In the genomic region with DNA sequence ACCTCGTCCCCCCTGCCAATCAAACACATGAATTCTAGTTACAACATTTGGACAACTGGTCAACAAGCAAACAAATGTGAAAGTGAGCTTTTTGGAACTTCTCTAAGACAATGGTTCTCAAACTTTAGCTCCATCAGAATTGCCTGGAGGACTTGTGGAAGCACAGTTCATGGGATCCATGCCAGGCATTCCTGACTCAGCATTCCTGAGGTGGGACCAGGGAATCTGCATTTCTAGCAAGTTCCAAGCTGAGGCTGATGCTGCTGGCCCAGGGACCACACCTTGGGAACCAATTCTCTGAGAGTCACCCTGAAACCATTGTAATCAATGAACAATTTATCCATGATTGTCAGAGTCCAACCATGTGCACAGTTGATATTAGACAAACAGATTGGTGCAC, we compare ENCODE assay signal across 18 cellular contexts. TPM values are rescaled to one million over a fixed set of nuclear protein-coding genes. Genes with fewer than 3 reads are reported as not detected.
DNase-seq lines count a peak whose midpoint lies in the region; ATAC-seq, FAIRE-seq and TF ChIP-seq lines count a peak whose summit lies in the region.
"Had no signal": no experiment of that assay in that cellular context is flagged by ENCODE, and none has a peak within 500 bp of the region (broad histone marks: within the 10 kb centered on the region; RNA-seq: fewer than 3 reads in every experiment).

No MANE protein-coding gene starts in this region.

- H3K4me1 ChIP-seq in HepG2 (ENCODE audit: insufficient read depth, low read length) (no peaks in the 10 kb centered on the region), right lobe of liver (no peaks in the 10 kb centered on the region), K562 (replicated peaks in 1 of 2; ENCODE audit: control insufficient read depth in 2 of 2, insufficient read depth in 2 of 2, low read length in 2 of 2) (no peaks in the 10 kb centered on the region), mesendoderm (ENCODE audit: control insufficient read depth, low read depth, low read length) (no peaks in the 10 kb centered on the region), psoas muscle (no peaks in the 10 kb centered on the region)

- no peak overlapping the region for H2BK120ac ChIP-seq in mesendoderm (ENCODE audit: low read depth, low read length)

- no peak for FAIRE-seq in HepG2 (lab: Jason Lieb, UNC)
- FAIRE-seq in K562 (lab: Jason Lieb, UNC) = no peak
- FAIRE-seq: GM12891, GM18507 had no signal

- no peak overlapping the region for H2BK15ac ChIP-seq in mesendoderm (replicated peaks; ENCODE audit: low read depth)

- ATAC-seq in HepG2 (no peak), right lobe of liver (no peak), K562 (no peak), HG03469 (IDR thresholded peaks at IDR 0.05; ENCODE audit: unreplicated experiment) (no peak), psoas muscle (no peak)
- ATAC-seq: HCT116 had no signal

- H4K20me1 ChIP-seq in HepG2 (ENCODE audit: insufficient read depth, low read length) = no peaks in the 10 kb centered on the region
- no peaks in the 10 kb centered on the region for H4K20me1 ChIP-seq in K562 (replicated peaks; ENCODE audit: control insufficient read depth, insufficient read depth, low read length)

- no peaks in the 10 kb centered on the region for H3K9me1 ChIP-seq in K562 (ENCODE audit: control insufficient read depth, insufficient read depth, low read length)

- POLR2A ChIA-PET in HepG2 (lab: Yijun Ruan, JAX) (no interaction called here), K562 (lab: Yijun Ruan, JAX) (interaction anchor here (0.9 kb wide), 1 partner anchor 11 kb away, joined by 3 read pairs; no protein-coding TSS in a partner anchor)

- no peak overlapping the region for H3K4me2 ChIP-seq in HepG2 (ENCODE audit: low read depth, low read length)
- H3K4me2 ChIP-seq in K562 (ENCODE audit: insufficient read depth, low read length) = no peak overlapping the region
- no peak overlapping the region for H3K4me2 ChIP-seq in mesendoderm (ENCODE audit: low read length)

- CTCF ChIA-PET in HepG2 (lab: Yijun Ruan, JAX; ENCODE audit: low intra/inter-chr PET ratio, low total read pairs) (no interaction called here), K562 (lab: Yijun Ruan, JAX; ENCODE audit: low intra/inter-chr PET ratio) (no interaction called here)

- no peak overlapping the region for H3K27ac ChIP-seq in HepG2 (ENCODE audit: extremely low read length, insufficient read depth, low read length)
- H3K27ac ChIP-seq in right lobe of liver = no peak overlapping the region
- no peak overlapping the region for H3K27ac ChIP-seq in K562 (ENCODE audit: extremely low read depth, low read depth, low read length)
- H3K27ac ChIP-seq in mesendoderm (ENCODE audit: low read depth, low read length) = no peak overlapping the region
- H3K27ac ChIP-seq in psoas muscle = no peak overlapping the region
- H3K27ac ChIP-seq: GM23248 had no signal

- H3K36me3 ChIP-seq in HepG2 (replicated peaks in 1 of 2; ENCODE audit: control insufficient read depth in 1 of 2, insufficient read depth in 2 of 2, low read length in 2 of 2) (no peaks in the 10 kb centered on the region), right lobe of liver (no peaks in the 10 kb centered on the region), K562 (ENCODE audit: control insufficient read depth, insufficient read depth, low read length) (no peaks in the 10 kb centered on the region), mesendoderm (ENCODE audit: control insufficient read depth, insufficient read depth, low read length) (no peaks in the 10 kb centered on the region), psoas muscle (ENCODE audit: insufficient read depth in 1 of 2, low read depth in 1 of 2) (no peaks in the 10 kb centered on the region)

- TF ChIP-seq EP300 in HepG2 (IDR thresholded peaks at IDR 0.05; ENCODE audit: low read depth in 2 of 2, low read length in 2 of 2) (no peak), HepG2 (CRISPR knock-in tag; IDR thresholded peaks at IDR 0.05; ENCODE audit: borderline replicate concordance) (no peak), K562 (IDR thresholded peaks at IDR 0.05; ENCODE audit: low read length) (no peak)

- H3K4me3 ChIP-seq in HepG2 (replicated peaks in 1 of 3; ENCODE audit: insufficient read depth in 1 of 3, low read depth in 2 of 3, low read length in 3 of 3) (no peak overlapping the region), right lobe of liver (no peak overlapping the region), K562 (no peak overlapping the region), mesendoderm (ENCODE audit: low read length) (no peak overlapping the region), psoas muscle (no peak overlapping the region)
- H3K4me3 ChIP-seq: GM23248 had no signal

- H2AK5ac ChIP-seq in mesendoderm (ENCODE audit: low read length) = no peak overlapping the region

- DNase-seq in HepG2 (ENCODE audit: low spot score) (no peak), right lobe of liver (no peak), K562 (ENCODE audit: extremely low read depth in 1 of 4, low spot score in 3 of 4) (no peak), mesendoderm (peak; percentile 2), psoas muscle (no peak)
- DNase-seq: 8988T; C1 segment of cervical spinal cord; Calu3; CD4-positive, alpha-beta memory T cell; DMS53; DMS79 treated with DMSO at 0.1 percent for 48 hours; GF-D8; GM23248; H9 had no signal

- H2AFZ ChIP-seq in HepG2 (ENCODE audit: low read length) = no peak overlapping the region
- no peak overlapping the region for H2AFZ ChIP-seq in K562 (ENCODE audit: low read depth, low read length)
- H2AFZ ChIP-seq: GM23248 had no signal

- no peaks in the 10 kb centered on the region for H3K79me2 ChIP-seq in HepG2 (ENCODE audit: insufficient read depth, low read length)
- no peaks in the 10 kb centered on the region for H3K79me2 ChIP-seq in K562 (ENCODE audit: control insufficient read depth, insufficient read depth, low read length)
- H3K79me2 ChIP-seq in mesendoderm (ENCODE audit: control insufficient read depth, insufficient read depth, low read length) = no peaks in the 10 kb centered on the region

- H3K56ac ChIP-seq in mesendoderm (ENCODE audit: low read length) = no peak overlapping the region

- BruUV-seq in HepG2 (replicated peaks; lab: Mats Ljungman, UMichigan) = no TSS peak
- BruUV-seq in K562 (replicated peaks; lab: Mats Ljungman, UMichigan) = no TSS peak

- TF ChIP-seq POLR2A in HepG2 (IDR thresholded peaks at IDR 0.05; ENCODE audit: insufficient read depth in 1 of 2, low read depth in 2 of 2, low read length in 2 of 2) (no peak), right lobe of liver (IDR thresholded peaks at IDR 0.05) (no peak), K562 (conservative IDR thresholded peaks at IDR 0.05) (no peak)

- no peak overlapping the region for H4K5ac ChIP-seq in mesendoderm (ENCODE audit: low read length)

- in situ Hi-C loops in HepG2 (cut with HindIII; ENCODE audit: extremely low pct_ligation_motif_present, low pct_unique_long_range_greater_than_20kb) = no loop called here
- in situ Hi-C loops in K562 (cut with MboI) = no loop called here

- no peak for TF ChIP-seq CTCF in HepG2 (CRISPR knock-in tag; IDR thresholded peaks at IDR 0.05)
- no peak for TF ChIP-seq CTCF in right lobe of liver (IDR thresholded peaks at IDR 0.05)
- TF ChIP-seq CTCF in K562 (IDR thresholded peaks at IDR 0.05 in 2 of 3, conservative IDR thresholded peaks at IDR 0.05 in 1 of 3; ENCODE audit: insufficient read depth in 2 of 3, low read depth in 1 of 3, low read length in 3 of 3) = no peak
- no peak for TF ChIP-seq CTCF in psoas muscle (IDR thresholded peaks at IDR 0.05)

- no peak overlapping the region for H3K4ac ChIP-seq in mesendoderm (ENCODE audit: low read depth, low read length)

- no peak overlapping the region for H2BK5ac ChIP-seq in mesendoderm (ENCODE audit: low read length)

- H3K27me3 ChIP-seq in HepG2 (ENCODE audit: control insufficient read depth in 1 of 2, insufficient read depth in 2 of 2, low read length in 2 of 2) = no peaks in the 10 kb centered on the region
- no peaks in the 10 kb centered on the region for H3K27me3 ChIP-seq in right lobe of liver
- no peaks in the 10 kb centered on the region for H3K27me3 ChIP-seq in K562 (ENCODE audit: control insufficient read depth in 2 of 2, insufficient read depth in 2 of 2, low read length in 2 of 2)
- H3K27me3 ChIP-seq in mesendoderm (ENCODE audit: insufficient read depth, low read length, poor library complexity) = no peaks in the 10 kb centered on the region
- H3K27me3 ChIP-seq in psoas muscle (ENCODE audit: insufficient read depth in 3 of 3, low read length in 2 of 3) = no peaks in the 10 kb centered on the region

- H3K9me3 ChIP-seq in HepG2 (ENCODE audit: low read length) (no peaks in the 10 kb centered on the region), right lobe of liver (no peaks in the 10 kb centered on the region), K562 (replicated peaks; ENCODE audit: control insufficient read depth, insufficient read depth, low read depth, low read length) (no peaks in the 10 kb centered on the region), psoas muscle (peaks cover 3% of the 10 kb centered on the region)

- no CpG with 5 or more reads among the region's 1 CpG for WGBS in HepG2 (ENCODE audit: low lambda C conversion rate)
- 67% methylated on average over 1 of the region's 1 CpG for WGBS in right lobe of liver (ENCODE audit: insufficient coverage, low coverage, low lambda C conversion rate, missing lambda C conversion rate)
- WGBS in K562 (ENCODE audit: insufficient coverage, low coverage, missing lambda C conversion rate) = 9% methylated on average over 1 of the region's 1 CpG
- WGBS in mesendoderm (ENCODE audit: extremely low coverage, insufficient coverage, low lambda C conversion rate) = no CpG with 5 or more reads among the region's 1 CpG
- 70 to 95% (median 94%) methylated on average over 1 of the region's 1 CpG for WGBS in psoas muscle, 3 donors

- H3K79me1 ChIP-seq in mesendoderm (ENCODE audit: low read length) = no peaks in the 10 kb centered on the region

- no peak overlapping the region for H3K9ac ChIP-seq in HepG2 (ENCODE audit: insufficient read depth, low read depth, low read length)
- no peak overlapping the region for H3K9ac ChIP-seq in K562 (ENCODE audit: insufficient read depth in 1 of 2, low read depth in 2 of 2, low read length in 2 of 2)
- H3K9ac ChIP-seq in mesendoderm (ENCODE audit: low read length) = no peak overlapping the region
- H3K9ac ChIP-seq: GM23248 had no signal

- no peak overlapping the region for H4K8ac ChIP-seq in mesendoderm (ENCODE audit: low read depth, low read length)

- TF ChIP-seq RAD21 in HepG2 (CRISPR knock-in tag; IDR thresholded peaks at IDR 0.05) (no peak), K562 (CRISPR knock-in tag; conservative IDR thresholded peaks at IDR 0.05 in 1 of 2, IDR thresholded peaks at IDR 0.05 in 1 of 2) (no peak)

- intact Hi-C loops in HepG2 (cut with micrococcal nuclease; ENCODE audit: unreplicated experiment) (no loop called here), right lobe of liver (cut with DNase I) (no loop called here), K562 (cut with micrococcal nuclease) (no loop called here), psoas muscle (cut with DNase I) (no loop called here)

- no peak overlapping the region for H3K18ac ChIP-seq in mesendoderm (ENCODE audit: low read length)

- no peak overlapping the region for H3K23ac ChIP-seq in mesendoderm (ENCODE audit: low read length)

RNA-seq across cellular contexts. Expression of a gene that starts 43.8 kb away (rescaled TPM):
- total RNA-seq in HepG2 (2016; rRNA removed; fragmentation: Illumina TruSeq; extraction: Trizol) = 24.4 and 29.2 TPM in 2 replicates
- 11.1 and 12.0 TPM in 2 replicates for total RNA-seq in HepG2 (2016; cell fraction: cytosol; rRNA removed; fragmentation: Illumina TruSeq; extraction: Trizol; ENCODE audit: low read depth)
- total RNA-seq in HepG2 (2016; cell fraction: insoluble cytoplasmic fraction; rRNA removed; fragmentation: Illumina TruSeq; extraction: Trizol) = 26.5 and 27.5 TPM in 2 replicates
- 21.5 and 24.9 TPM in 2 replicates for total RNA-seq in HepG2 (2016; cell fraction: membrane; rRNA removed; fragmentation: Illumina TruSeq; extraction: Trizol)
- 13.1 and 13.4 TPM in 2 replicates for total RNA-seq in HepG2 (2016; cell fraction: nucleus; rRNA removed; fragmentation: Illumina TruSeq; extraction: Trizol)
- polyA plus RNA-seq in HepG2 (2011; rRNA removed) = 8.9 and 10.6 TPM in 2 replicates
- 10.4 and 10.6 TPM in 2 replicates for polyA plus RNA-seq in HepG2 (2011; cell fraction: cytosol; rRNA removed)
- 5.8 and 7.2 TPM in 2 replicates for polyA plus RNA-seq in HepG2 (2011; cell fraction: nucleus; rRNA removed)
- 10.4 and 10.5 TPM in 2 replicates for polyA plus RNA-seq in HepG2 (2012)
- 6.1 and 6.9 TPM in 2 replicates for polyA plus RNA-seq in HepG2 (2016; cell fraction: cytosol; fragmentation: Illumina TruSeq; extraction: Trizol; ENCODE audit: low read depth)
- polyA plus RNA-seq in HepG2 (2016; cell fraction: insoluble cytoplasmic fraction; fragmentation: Illumina TruSeq; extraction: Trizol; ENCODE audit: low read depth) = 29.8 and 30.5 TPM in 2 replicates
- polyA plus RNA-seq in HepG2 (2016; cell fraction: membrane; fragmentation: Illumina TruSeq; extraction: Trizol; ENCODE audit: low read depth) = 11.1 and 11.7 TPM in 2 replicates
- 18.4 and 19.2 TPM in 2 replicates for polyA plus RNA-seq in HepG2 (2016; cell fraction: nucleus; fragmentation: Illumina TruSeq; extraction: Trizol; ENCODE audit: insufficient read depth, low read depth)
- 30.2 and 139 TPM in 2 replicates for polyA minus RNA-seq in HepG2 (2011; rRNA and poly(A)+ RNA removed; ENCODE audit: low replicate concordance)
- polyA minus RNA-seq in HepG2 (2011; cell fraction: cytosol; rRNA and poly(A)+ RNA removed) = 15.6 and 20.8 TPM in 2 replicates
- polyA minus RNA-seq in HepG2 (2011; cell fraction: nucleus; rRNA and poly(A)+ RNA removed) = 6.4 and 8.2 TPM in 2 replicates
- 10 to 100 TPM; 13.9 to 17.9 (median 15.0) TPM for total RNA-seq in right lobe of liver
- total RNA-seq in K562 (2011; cell fraction: chromatin; rRNA removed; ENCODE audit: low replicate concordance) = 17.4 and 22.8 TPM in 2 replicates
- total RNA-seq in K562 (2011; cell fraction: nucleolus; rRNA removed) = 10.5 and 13.6 TPM in 2 replicates
- total RNA-seq in K562 (2011; cell fraction: nucleoplasm; rRNA removed) = 14.6 and 24.0 TPM in 2 replicates
- 58.9 and 59.4 TPM in 2 replicates for total RNA-seq in K562 (2014; rRNA removed)
- total RNA-seq in K562 (2014; rRNA removed; fragmentation: Illumina TruSeq; extraction: Trizol) = 76.3 and 80.4 TPM in 2 replicates
- 58.1 and 62.1 TPM in 2 replicates for total RNA-seq in K562 (2015; rRNA removed; fragmentation: Illumina TruSeq; extraction: Trizol)
- 84.2 and 85.0 TPM in 2 replicates for total RNA-seq in K562 (2021)
- 40.5 and 68.6 TPM in 2 replicates for polyA plus RNA-seq in K562 (2011; rRNA removed)
- polyA plus RNA-seq in K562 (2011; cell fraction: cytosol; rRNA removed) = 42.0 and 52.5 TPM in 2 replicates
- polyA plus RNA-seq in K562 (2011; cell fraction: nucleus; rRNA removed) = 23.4 and 28.4 TPM in 2 replicates
- 41.3 and 48.9 TPM in 2 replicates for polyA plus RNA-seq in K562 (2012)
- polyA plus RNA-seq in K562 (2014; fragmentation: Illumina TruSeq; extraction: Trizol) = 60.9 and 61.9 TPM in 2 replicates
- polyA plus RNA-seq in K562 (2014; fragmentation: Nextera tagmentation; extraction: Ambion mirVana) = 10 to 100 TPM; 60.9 to 62.7 TPM
- 50.3 and 51.2 TPM in 2 replicates for polyA plus RNA-seq in K562 (2014; rRNA removed)
- polyA minus RNA-seq in K562 (2011; rRNA and poly(A)+ RNA removed) = 91.5 and 159 TPM in 2 replicates
- polyA minus RNA-seq in K562 (2011; cell fraction: cytosol; rRNA and poly(A)+ RNA removed) = 64.9 and 92.6 TPM in 2 replicates
- 20.3 and 20.7 TPM in 2 replicates for polyA minus RNA-seq in K562 (2011; cell fraction: nucleus; rRNA and poly(A)+ RNA removed)
- polyA plus RNA-seq in mesendoderm (2013, experiment 1 of 2) = 13.7 TPM
- polyA plus RNA-seq in mesendoderm (2013, experiment 2 of 2) = 14.4 TPM
- 1 to 10 TPM; 1.9 to 3.5 (median 2.5) TPM for total RNA-seq in psoas muscle
- 1 to 10 TPM in 2 of 3 donors, under 1 TPM in 1; 0.97 to 1.4 (median 1.1) TPM for polyA plus RNA-seq in psoas muscle
